ENCODE assay signal across 35 cellular contexts in the genomic region with DNA sequence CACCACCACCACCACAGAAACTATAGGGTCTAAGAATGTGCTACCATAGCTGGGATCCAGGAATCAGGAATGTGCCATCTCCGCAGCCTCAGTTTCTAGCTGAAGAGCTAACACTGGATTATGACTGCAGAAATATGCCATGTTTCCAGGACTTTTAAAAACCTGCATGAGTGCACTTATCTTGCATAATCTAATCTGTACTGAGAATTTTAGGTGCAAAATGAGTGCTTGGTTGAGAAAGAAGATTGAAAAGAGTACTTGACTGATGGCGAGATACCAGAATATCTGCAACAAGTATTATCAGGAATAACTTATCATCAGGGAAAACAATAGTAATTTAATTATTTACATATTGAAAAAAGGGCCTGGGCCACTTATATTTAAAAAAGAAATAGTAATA.
DNase-seq lines count a peak whose midpoint lies in the region; ATAC-seq, FAIRE-seq and TF ChIP-seq lines count a peak whose summit lies in the region.
"Had no signal": no experiment of that assay in that cellular context is flagged by ENCODE, and none has a peak within 500 bp of the region (broad histone marks: within the 10 kb centered on the region; RNA-seq: fewer than 3 reads in every experiment).

No MANE protein-coding gene starts in this region.

- H3K4me3 ChIP-seq in endothelial cell of umbilical vein (replicated peaks in 1 of 3; ENCODE audit: insufficient read depth in 1 of 3, low read depth in 1 of 3, low read length in 3 of 3): no peak overlapping the region
- H3K4me3 ChIP-seq in mesendoderm (ENCODE audit: low read length): no peak overlapping the region
- no peak overlapping the region for H3K4me3 ChIP-seq in upper lobe of left lung
- H3K4me3 ChIP-seq: A549; BLaER1; BLaER1 treated with 17β-estradiol and CSF1 and Interleukin-3, amounts not matched to agents 10 nM and 100 nM had no signal

- H3K9me3 ChIP-seq in endothelial cell of umbilical vein (replicated peaks; ENCODE audit: control insufficient read depth, insufficient read depth, low read length): no peaks in the 10 kb centered on the region
- no peaks in the 10 kb centered on the region for H3K9me3 ChIP-seq in upper lobe of left lung
- H3K9me3 ChIP-seq: A549, BE2C, BLaER1 had no signal

- peak; percentile 18 for FAIRE-seq in endothelial cell of umbilical vein (lab: Jason Lieb, UNC)
- FAIRE-seq: A204.1, A549, D721Med had no signal

- TF ChIP-seq POLR2A in endothelial cell of umbilical vein (IDR thresholded peaks at IDR 0.05; ENCODE audit: low read depth, low read length) (no peak), upper lobe of left lung (IDR thresholded peaks at IDR 0.05) (no peak)

- no peaks in the 10 kb centered on the region for H4K20me1 ChIP-seq in endothelial cell of umbilical vein (replicated peaks; ENCODE audit: control insufficient read depth, extremely low read depth, insufficient read depth, low read length)
- H4K20me1 ChIP-seq: BLaER1; BLaER1 treated with 17β-estradiol and CSF1 and Interleukin-3, amounts not matched to agents 10 nM and 100 nM had no signal

- H3K18ac ChIP-seq in mesendoderm (ENCODE audit: low read length): no peak overlapping the region

- H2AFZ ChIP-seq in endothelial cell of umbilical vein (ENCODE audit: low read depth, low read length): no peak overlapping the region

- no peak overlapping the region for H3K4me2 ChIP-seq in endothelial cell of umbilical vein (ENCODE audit: insufficient read depth, low read length)
- no peak overlapping the region for H3K4me2 ChIP-seq in mesendoderm (ENCODE audit: low read length)
- H3K4me2 ChIP-seq: A549; BLaER1; BLaER1 treated with 17β-estradiol and CSF1 and Interleukin-3, amounts not matched to agents 10 nM and 100 nM had no signal

- no peak overlapping the region for H2BK15ac ChIP-seq in mesendoderm (replicated peaks; ENCODE audit: low read depth)

- ATAC-seq in upper lobe of left lung (ENCODE audit: low FRiP score in 2 of 2): no peak
- ATAC-seq: A549; CD8-positive, alpha-beta T cell had no signal

- H3K27ac Mint-ChIP-seq in nephron progenitor cell: peak overlapping the region; percentile 20
- H3K27ac Mint-ChIP-seq: B cell; CD14-positive monocyte; CD4-positive, alpha-beta memory T cell; CD4-positive, alpha-beta T cell; CD4-positive, CD25-positive, alpha-beta regulatory T cell; CD8-positive, alpha-beta memory T cell; CD8-positive, alpha-beta T cell had no signal

- no peaks in the 10 kb centered on the region for H3K79me1 ChIP-seq in mesendoderm (ENCODE audit: low read length)

- no peak overlapping the region for H2BK120ac ChIP-seq in mesendoderm (ENCODE audit: low read depth, low read length)

- whole genome bisulfite sequencing in mesendoderm (ENCODE audit: extremely low coverage, insufficient coverage, low lambda C conversion rate): no CpG with 5 or more reads among the region's 2 CpGs
- WGBS in upper lobe of left lung, 2 donors: 40 to 53% methylated on average over 2 of the region's 2 CpGs

- H3K9me1 ChIP-seq in endothelial cell of umbilical vein (replicated peaks; ENCODE audit: control insufficient read depth, extremely low read depth, insufficient read depth, low read length): no peaks in the 10 kb centered on the region

- no peaks in the 10 kb centered on the region for H3K27me3 Mint-ChIP-seq in nephron progenitor cell (ENCODE audit: low read depth, poor library complexity)

- H4K5ac ChIP-seq in mesendoderm (ENCODE audit: low read length): no peak overlapping the region

- CTCF ChIA-PET in endothelial cell of umbilical vein (lab: Charles Lee): no interaction called here

- H3K4me1 ChIP-seq in endothelial cell of umbilical vein (ENCODE audit: control insufficient read depth, extremely low read depth, insufficient read depth, low read length): no peaks in the 10 kb centered on the region
- H3K4me1 ChIP-seq in mesendoderm (ENCODE audit: control insufficient read depth, low read depth, low read length): no peaks in the 10 kb centered on the region
- no peaks in the 10 kb centered on the region for H3K4me1 ChIP-seq in upper lobe of left lung
- H3K4me1 ChIP-seq: A549; BLaER1; BLaER1 treated with 17β-estradiol and CSF1 and Interleukin-3, amounts not matched to agents 10 nM and 100 nM; Caco-2 had no signal

- dilution Hi-C loops in endothelial cell of umbilical vein (cut with MboI; ENCODE audit: extremely low pct_ligation_motif_present, low sequenced_read_pairs): no loop called here

- no peak overlapping the region for H3K23ac ChIP-seq in mesendoderm (ENCODE audit: low read length)

- TF ChIP-seq EP300 in upper lobe of left lung (IDR thresholded peaks at IDR 0.05): no peak

- no peak overlapping the region for H3K4ac ChIP-seq in mesendoderm (ENCODE audit: low read depth, low read length)

- H3K79me2 ChIP-seq in endothelial cell of umbilical vein (ENCODE audit: control insufficient read depth, insufficient read depth, low read length) (no peaks in the 10 kb centered on the region), mesendoderm (ENCODE audit: control insufficient read depth, insufficient read depth, low read length) (no peaks in the 10 kb centered on the region)

- H3K36me3 Mint-ChIP-seq in nephron progenitor cell (ENCODE audit: low read depth): no peaks in the 10 kb centered on the region
- H3K36me3 Mint-ChIP-seq: CD14-positive monocyte; CD4-positive, alpha-beta memory T cell; CD4-positive, CD25-positive, alpha-beta regulatory T cell; CD8-positive, alpha-beta memory T cell; CD8-positive, alpha-beta T cell had no signal

- peaks cover 5% of the 10 kb centered on the region for H3K9me3 Mint-ChIP-seq in nephron progenitor cell
- H3K9me3 Mint-ChIP-seq: CD4-positive, alpha-beta T cell; CD8-positive, alpha-beta T cell had no signal

- DNase-seq in endothelial cell of umbilical vein (ENCODE audit: low read depth, low spot score) (no peak), mesendoderm (peak; percentile 57), nephron progenitor cell (no peak), RKO (ENCODE audit: low spot score) (no peak), mesenteric fat pad (ENCODE audit: low spot score) (no peak), upper lobe of left lung (no peak)
- DNase-seq: 8988T; ACHN; AML-193; BE2C; C1 segment of cervical spinal cord; Caco-2; Calu3; CD4-positive, alpha-beta memory T cell; CD4-positive, alpha-beta T cell; CD4-positive, CD25-positive, alpha-beta regulatory T cell; CD8-positive, alpha-beta memory T cell; CD8-positive, alpha-beta T cell; COR-L47; DMS 273 treated with DMSO at 0.1 percent for 48 hours; DMS153; DMS53; DMS79; DMS79 treated with DMSO at 0.1 percent for 48 hours; DND-41; EL had no signal

- H4K8ac ChIP-seq in mesendoderm (ENCODE audit: low read depth, low read length): no peak overlapping the region

- peaks cover 28% of the 10 kb centered on the region for H3K4me1 Mint-ChIP-seq in nephron progenitor cell
- H3K4me1 Mint-ChIP-seq: B cell; CD14-positive monocyte; CD4-positive, alpha-beta memory T cell; CD4-positive, CD25-positive, alpha-beta regulatory T cell; CD8-positive, alpha-beta memory T cell had no signal

- H3K27me3 ChIP-seq in endothelial cell of umbilical vein (ENCODE audit: control insufficient read depth in 2 of 2, insufficient read depth in 2 of 2, low read length in 2 of 2): no peaks in the 10 kb centered on the region
- H3K27me3 ChIP-seq in mesendoderm (ENCODE audit: insufficient read depth, low read length, poor library complexity): no peaks in the 10 kb centered on the region
- H3K27me3 ChIP-seq in upper lobe of left lung: no peaks in the 10 kb centered on the region
- H3K27me3 ChIP-seq: BE2C; BLaER1; BLaER1 treated with 17β-estradiol and CSF1 and Interleukin-3, amounts not matched to agents 10 nM and 100 nM had no signal

- no peak overlapping the region for H2BK5ac ChIP-seq in mesendoderm (ENCODE audit: low read length)

- POLR2A ChIA-PET in endothelial cell of umbilical vein (lab: Charles Lee): no interaction called here

- TF ChIP-seq CTCF in endothelial cell of umbilical vein (IDR thresholded peaks at IDR 0.05; ENCODE audit: extremely low read depth in 1 of 2, insufficient read depth in 1 of 2, low read depth in 1 of 2, low read length in 2 of 2) (no peak), nephron progenitor cell (IDR thresholded peaks at IDR 0.05) (no peak), upper lobe of left lung (IDR thresholded peaks at IDR 0.05) (no peak)

- intact Hi-C loops in endothelial cell of umbilical vein (cut with micrococcal nuclease): no loop called here

- H3K9ac ChIP-seq in endothelial cell of umbilical vein (replicated peaks; ENCODE audit: extremely low read depth, insufficient read depth, low read length) (no peak overlapping the region), mesendoderm (ENCODE audit: low read length) (no peak overlapping the region)
- H3K9ac ChIP-seq: BLaER1; BLaER1 treated with 17β-estradiol and CSF1 and Interleukin-3, amounts not matched to agents 10 nM and 100 nM had no signal

- H3K36me3 ChIP-seq in endothelial cell of umbilical vein (ENCODE audit: control insufficient read depth in 2 of 2, extremely low read depth in 1 of 2, insufficient read depth in 2 of 2, low read length in 2 of 2): no peaks in the 10 kb centered on the region
- no peaks in the 10 kb centered on the region for H3K36me3 ChIP-seq in mesendoderm (ENCODE audit: control insufficient read depth, insufficient read depth, low read length)
- no peaks in the 10 kb centered on the region for H3K36me3 ChIP-seq in upper lobe of left lung
- H3K36me3 ChIP-seq: BE2C; BLaER1; BLaER1 treated with 17β-estradiol and CSF1 and Interleukin-3, amounts not matched to agents 10 nM and 100 nM had no signal

- H3K27ac ChIP-seq in endothelial cell of umbilical vein (ENCODE audit: insufficient read depth, low read depth, low read length) (no peak overlapping the region), mesendoderm (ENCODE audit: low read depth, low read length) (no peak overlapping the region), upper lobe of left lung (no peak overlapping the region)
- H3K27ac ChIP-seq: 22Rv1; A549; BLaER1; BLaER1 treated with 17β-estradiol and CSF1 and Interleukin-3, amounts not matched to agents 10 nM and 100 nM; C4-2B had no signal

- H3K4me3 Mint-ChIP-seq in nephron progenitor cell: no peak overlapping the region
- H3K4me3 Mint-ChIP-seq: B cell; CD14-positive monocyte; CD4-positive, alpha-beta memory T cell; CD4-positive, alpha-beta T cell; CD4-positive, CD25-positive, alpha-beta regulatory T cell; CD8-positive, alpha-beta memory T cell; CD8-positive, alpha-beta T cell had no signal

- H2AK5ac ChIP-seq in mesendoderm (ENCODE audit: low read length): no peak overlapping the region

- no peak overlapping the region for H3K56ac ChIP-seq in mesendoderm (ENCODE audit: low read length)

- no TSS peak for BruUV-seq in endothelial cell of umbilical vein (replicated peaks; lab: Mats Ljungman, UMichigan)

TF ChIP-seq in endothelial cell of umbilical vein, 7 proteins besides CTCF, POLR2A, EP300 and RAD21:
- TF ChIP-seq, protein P1, sequence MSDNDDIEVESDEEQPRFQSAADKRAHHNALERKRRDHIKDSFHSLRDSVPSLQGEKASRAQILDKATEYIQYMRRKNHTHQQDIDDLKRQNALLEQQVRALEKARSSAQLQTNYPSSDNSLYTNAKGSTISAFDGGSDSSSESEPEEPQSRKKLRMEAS (IDR thresholded peaks at IDR 0.05; ENCODE audit: insufficient read depth, insufficient read length): no peak
